In genomic region chr16:28572659-28573510, GRCh38 we compare ENCODE assay signal across 11 cellular contexts. TPM values are rescaled to one million over a fixed set of nuclear protein-coding genes. Genes with fewer than 3 reads are reported as not detected.
DNase-seq lines count a peak whose midpoint lies in the region; TF ChIP-seq lines count a peak whose summit lies in the region.
"Had no signal": no experiment of that assay in that cellular context is flagged by ENCODE, and none has a peak within 500 bp of the region (broad histone marks: within the 10 kb centered on the region; RNA-seq: fewer than 3 reads in every experiment).

No MANE protein-coding gene starts in this region.

- peak overlapping the region; percentile 10 for H3K9ac ChIP-seq in muscle layer of colon (ENCODE audit: low read length)

- peak; percentile 54 to 61 for DNase-seq in SJCRH30
- peak; percentile 4 for DNase-seq in fibroblast of the aortic adventitia (ENCODE audit: low read depth)
- peak; percentile 52 to 55 for DNase-seq in thyroid gland
- DNase-seq in HuH-7.5 (ENCODE audit: low spot score), result no peak
- no peak for DNase-seq in NCI-H2029 (lab: John Stamatoyannopoulos, UW)
- no peak for DNase-seq in HFFc6
- DNase-seq: activated CD4-positive, CD25-positive, alpha-beta regulatory T cell; kidney glomerular epithelial cell; stomach had no signal

- 0 out of 2 replicates have a peak, but pooled peaks cover 3% of the 10 kb centered on the region for H3K36me3 Mint-ChIP-seq in HFFc6 (ENCODE audit: low read depth)

- H3K4me3 ChIP-seq in SJCRH30, result no peak overlapping the region
- no peak overlapping the region for H3K4me3 ChIP-seq in fibroblast of the aortic adventitia (ENCODE audit: low read depth, low read length)
- H3K4me3 ChIP-seq in muscle layer of colon (ENCODE audit: low read depth in 1 of 2, low read length in 2 of 2), result peak overlapping the region in 1 of 2 donors; percentile 25
- no peak overlapping the region for H3K4me3 ChIP-seq in thyroid gland (replicated peaks in 1 of 3)
- H3K4me3 ChIP-seq: stomach had no signal

- no peak for TF ChIP-seq CTCF in fibroblast of the aortic adventitia (IDR thresholded peaks at IDR 0.05; ENCODE audit: insufficient read depth, low read length)
- TF ChIP-seq CTCF in thyroid gland (IDR thresholded peaks at IDR 0.05), result no peak
- no peak for TF ChIP-seq CTCF in HFFc6 (IDR thresholded peaks at IDR 0.05)

- H3K4me1 ChIP-seq in SJCRH30 (0 out of 2 replicates have a peak, but pooled peaks cover 2% of the 10 kb centered on the region), muscle layer of colon (ENCODE audit: insufficient read depth, low read length) (peaks cover 18% of the 10 kb centered on the region), thyroid gland (peaks cover 6 to 26% of the 10 kb centered on the region in 2 donors)

- H3K27me3 ChIP-seq in SJCRH30 (no peaks in the 10 kb centered on the region), muscle layer of colon (ENCODE audit: control insufficient read depth in 1 of 2, insufficient read depth in 2 of 2, low read length in 2 of 2) (no peaks in the 10 kb centered on the region), thyroid gland (no peaks in the 10 kb centered on the region)
- H3K27me3 ChIP-seq: stomach had no signal

- H3K27ac Mint-ChIP-seq in HFFc6, result no peak overlapping the region

- no peak overlapping the region for H3K4me3 Mint-ChIP-seq in HFFc6
- H3K4me3 Mint-ChIP-seq: activated naive CD8-positive, alpha-beta T cell had no signal

- no peaks in the 10 kb centered on the region for H3K36me3 ChIP-seq in SJCRH30
- H3K36me3 ChIP-seq in muscle layer of colon (ENCODE audit: insufficient read depth, low read length), result no peaks in the 10 kb centered on the region
- H3K36me3 ChIP-seq in thyroid gland, result no peaks in the 10 kb centered on the region

- H3K27ac ChIP-seq in SJCRH30 (peak overlapping the region; percentile 43; the same call in 1 of the 2 replicates), muscle layer of colon (ENCODE audit: low read depth, low read length) (no peak overlapping the region), thyroid gland (peak overlapping the region in 1 of 3 donors; percentile 6)

- H3K9me3 ChIP-seq in SJCRH30 (replicated peaks) (no peaks in the 10 kb centered on the region), muscle layer of colon (ENCODE audit: low read length) (no peaks in the 10 kb centered on the region), thyroid gland (no peaks in the 10 kb centered on the region)
- H3K9me3 ChIP-seq: stomach had no signal

- WGBS in thyroid gland, 2 donors, result 59 to 60% methylated on average over 16 of the region's 16 CpGs

- intact Hi-C loops in thyroid gland (cut with DNase I), result no loop called here

- H3K27me3 Mint-ChIP-seq in HFFc6 (ENCODE audit: insufficient read depth), result peaks cover 2% of the 10 kb centered on the region
- H3K27me3 Mint-ChIP-seq: activated naive CD8-positive, alpha-beta T cell had no signal

- no peaks in the 10 kb centered on the region; the same call in 1 of the 2 replicates for H3K9me3 Mint-ChIP-seq in HFFc6

- peaks cover 7% of the 10 kb centered on the region; the same call in 1 of the 2 replicates for H3K4me1 Mint-ChIP-seq in HFFc6 (ENCODE audit: low read depth)

- TF ChIP-seq POLR2A in thyroid gland (IDR thresholded peaks at IDR 0.05), result no peak

RNA-seq across cellular contexts. Expression of gene SGF29, which starts 19.2 kb away (rescaled TPM):
- 13.1 and 14.4 TPM in 2 replicates for total RNA-seq in SJCRH30 (2014; rRNA removed; shearing (Covaris generic))
- 11.9 and 14.6 TPM in 2 replicates for total RNA-seq in fibroblast of the aortic adventitia (ENCODE audit: low replicate concordance)
- 10 to 100 TPM; 31.8 to 41.9 (median 36.9) TPM for total RNA-seq in thyroid gland
- total RNA-seq in HFFc6 (2021; fragmentation: NEBNext Ultra II Directional; extraction: Animal tissue kit (Norgen Biotek cat#: 25700)), result 10 to 100 TPM in 4 of 6 experiments, 1 to 10 TPM in 2; 7.6 to 11.6 (median 10.5) TPM

RNA-seq across cellular contexts. Expression of gene SULT1A2, which starts 24.0 kb away (rescaled TPM):
- not detected in 2 replicates for total RNA-seq in SJCRH30 (2014; rRNA removed; shearing (Covaris generic))
- total RNA-seq in fibroblast of the aortic adventitia (ENCODE audit: low replicate concordance) (3.3 TPM in 1 of 2 replicates, not detected in the other), thyroid gland (10 to 100 TPM in 3 of 4 donors, 1 to 10 TPM in 1; 3.6 to 35.9 (median 20.9) TPM)
- total RNA-seq in HFFc6 (2021; fragmentation: NEBNext Ultra II Directional; extraction: Animal tissue kit (Norgen Biotek cat#: 25700)), result not detected

RNA-seq across cellular contexts. Expression of gene NUPR1, which starts 34.1 kb away (rescaled TPM):
- not detected in 2 replicates for total RNA-seq in SJCRH30 (2014; rRNA removed; shearing (Covaris generic))
- 28.8 and 56.1 TPM in 2 replicates for total RNA-seq in fibroblast of the aortic adventitia (ENCODE audit: low replicate concordance)
- total RNA-seq in thyroid gland, result 1,000 to 10,000 TPM in 1 of 4 donors, 100 to 1,000 TPM in 2, 10 to 100 TPM in 1; 53.3 to 1,103 (median 535) TPM
- 10 to 100 TPM; 31.9 to 60.3 (median 43.7) TPM for total RNA-seq in HFFc6 (2021; fragmentation: NEBNext Ultra II Directional; extraction: Animal tissue kit (Norgen Biotek cat#: 25700))

RNA-seq across cellular contexts. Expression of gene SULT1A1, which starts 37.0 kb away (rescaled TPM):
- total RNA-seq in SJCRH30 (2014; rRNA removed; shearing (Covaris generic)), result 1.4 and 1.8 TPM in 2 replicates
- total RNA-seq in fibroblast of the aortic adventitia (ENCODE audit: low replicate concordance), result 0.27 and 24.9 TPM in 2 replicates
- 100 to 1,000 TPM in 2 of 4 donors, 10 to 100 TPM in 2; 84.9 to 162 (median 118) TPM for total RNA-seq in thyroid gland
- under 1 TPM in 3 of 6 experiments, not detected in 3; 0.17 to 0.30 (median 0.18) TPM for total RNA-seq in HFFc6 (2021; fragmentation: NEBNext Ultra II Directional; extraction: Animal tissue kit (Norgen Biotek cat#: 25700))

Comparison
In these comparisons a context has a peak if more than half of its experiments do, and no peak if none do; other contexts are left out.
1. DNase-seq: peak in SJCRH30 (2 of 2), fibroblast of the aortic adventitia (single experiment) and thyroid gland (2 of 2); none in HuH-7.5 (single experiment), NCI-H2029 (single experiment) and HFFc6 (single experiment).
2. RNA of gene NUPR1, which starts 34.1 kb away (total RNA-seq): 53.3 to 1,103 TPM in thyroid gland, 31.9 to 60.3 TPM in HFFc6 and 28.8 to 56.1 TPM in fibroblast of the aortic adventitia; not detected in SJCRH30; every median in the first group is over 10 times any median in the second.